Comparison of ENCODE assay signal across 12 cellular contexts in the genomic region with DNA sequence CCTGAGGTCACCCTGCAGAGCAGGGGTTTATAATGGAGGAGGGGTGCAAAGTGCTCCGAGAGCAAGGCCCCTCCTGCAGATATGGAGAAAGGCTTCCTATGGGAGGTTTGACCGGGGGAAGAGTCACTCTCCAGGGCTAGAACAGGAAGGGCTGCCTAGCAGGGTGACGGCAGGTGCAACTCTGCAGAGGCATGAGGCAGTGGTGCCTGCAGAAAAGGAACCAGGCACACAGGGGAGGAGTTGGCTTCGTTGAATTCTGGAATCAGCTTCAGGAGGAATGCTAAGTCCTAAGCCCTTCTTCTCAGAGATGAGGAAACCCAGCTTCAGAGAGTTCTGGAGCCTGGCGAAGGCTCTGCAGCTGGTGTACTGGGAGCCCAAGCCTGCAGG. TPM values are rescaled to one million over a fixed set of nuclear protein-coding genes. Genes with fewer than 3 reads are reported as not detected.
DNase-seq lines count a peak whose midpoint lies in the region; ATAC-seq and TF ChIP-seq lines count a peak whose summit lies in the region.
"Had no signal": no experiment of that assay in that cellular context is flagged by ENCODE, and none has a peak within 500 bp of the region (broad histone marks: within the 10 kb centered on the region; RNA-seq: fewer than 3 reads in every experiment).

No MANE protein-coding gene starts in this region.

- H3K36me3 ChIP-seq in neural progenitor cell (no peaks in the 10 kb centered on the region), aorta (ENCODE audit: control insufficient read depth in 1 of 2, insufficient read depth in 2 of 2, low read length in 1 of 2) (no peaks in the 10 kb centered on the region)

- ATAC-seq in Right ventricle myocardium superior (ENCODE audit: poor library complexity) (peak; percentile 36), Right ventricle myocardium inferior (no peak), aorta (ENCODE audit: low FRiP score) (peak; percentile 17)
- ATAC-seq: CD8-positive, alpha-beta T cell had no signal

- H2AFZ ChIP-seq in neural progenitor cell (replicated peaks): peak overlapping the region; percentile 40

- H3F3A ChIP-seq in neural progenitor cell (ENCODE audit: low read depth): no peaks in the 10 kb centered on the region

- peak overlapping the region; percentile 53 to 94 (median 87) for H3K27ac Mint-ChIP-seq in brain
- peak overlapping the region; percentile 54 for H3K27ac Mint-ChIP-seq in neural progenitor cell
- H3K27ac Mint-ChIP-seq: CD8-positive, alpha-beta T cell had no signal

- peaks cover 0 to 2% (median 0%) of the 10 kb centered on the region in 5 experiments for H3K9me3 Mint-ChIP-seq in brain
- H3K9me3 Mint-ChIP-seq in neural progenitor cell: no peaks in the 10 kb centered on the region
- H3K9me3 Mint-ChIP-seq: CD8-positive, alpha-beta T cell had no signal

- H3K36me3 Mint-ChIP-seq in brain (no peaks in the 10 kb centered on the region), neural progenitor cell (no peaks in the 10 kb centered on the region)
- H3K36me3 Mint-ChIP-seq: CD8-positive, alpha-beta T cell had no signal

- no peak overlapping the region for H3K4me2 ChIP-seq in neural progenitor cell

- peaks cover 27% of the 10 kb centered on the region for H3K4me1 Mint-ChIP-seq in brain
- H3K4me1 Mint-ChIP-seq in neural progenitor cell: peaks cover 19% of the 10 kb centered on the region

- no peak for TF ChIP-seq CTCF in brain (conservative IDR thresholded peaks at IDR 0.05)
- no peak for TF ChIP-seq CTCF in neural progenitor cell (IDR thresholded peaks at IDR 0.05)

- H3K4me1 ChIP-seq in neural progenitor cell: peaks cover 13% of the 10 kb centered on the region
- H3K4me1 ChIP-seq in aorta (ENCODE audit: control insufficient read depth in 1 of 2, insufficient read depth in 2 of 2, low read length in 2 of 2): no peaks in the 10 kb centered on the region

- no peak overlapping the region for H3K27ac ChIP-seq in neural progenitor cell
- H3K27ac ChIP-seq in aorta (ENCODE audit: low read depth in 1 of 2, low read length in 2 of 2): peak overlapping the region in 1 of 2 donors; percentile 92

- H3K4me3 Mint-ChIP-seq in brain: peak overlapping the region in 1 of 5 experiments; percentile 22
- H3K4me3 Mint-ChIP-seq in neural progenitor cell: no peak overlapping the region
- H3K4me3 Mint-ChIP-seq: CD8-positive, alpha-beta T cell; nephron had no signal

- no peak for DNase-seq in Right ventricle myocardium superior
- DNase-seq in Right ventricle myocardium inferior (ENCODE audit: missing footprints): no peak
- DNase-seq in neural progenitor cell (ENCODE audit: low spot score): no peak
- DNase-seq in aorta: no peak
- DNase-seq in NCI-H2227 (lab: John Stamatoyannopoulos, UW; ENCODE audit: unreplicated experiment): no peak
- no peak for DNase-seq in UCSD-AML1 (lab: John Stamatoyannopoulos, UW; ENCODE audit: unreplicated experiment)
- no peak for DNase-seq in activated T-cell treated with anti-CD3 and anti-CD28 coated beads, Interleukin-2, amount 50 U/mL, for 1 hour
- DNase-seq: activated gamma-delta T cell; effector CD8-positive, alpha-beta T cell had no signal

- 37 to 38% methylated on average over 5 of the region's 5 CpGs for WGBS in aorta, 2 donors

- intact Hi-C loops in Right ventricle myocardium superior (cut with DNase I) (no loop called here), Right ventricle myocardium inferior (cut with DNase I) (no loop called here), aorta (cut with DNase I) (loop anchor here (1.0 to 10.0 kb wide), 2 partner anchors 120 to 160 kb away; a partner anchor contains a TSS)

- H4K20me1 ChIP-seq in neural progenitor cell (ENCODE audit: low read depth): no peaks in the 10 kb centered on the region

- H3K27me3 Mint-ChIP-seq in brain (peaks cover 9% of the 10 kb centered on the region), neural progenitor cell (ENCODE audit: insufficient read depth, low read depth) (peaks cover 8% of the 10 kb centered on the region)

- no peaks in the 10 kb centered on the region for H3K9me3 ChIP-seq in neural progenitor cell (ENCODE audit: low read depth)
- no peaks in the 10 kb centered on the region for H3K9me3 ChIP-seq in aorta (ENCODE audit: control insufficient read depth, low read length)

- H3K4me3 ChIP-seq in neural progenitor cell: no peak overlapping the region
- no peak overlapping the region for H3K4me3 ChIP-seq in aorta (ENCODE audit: low read length in 2 of 2)

- no peak overlapping the region for H3K9ac ChIP-seq in neural progenitor cell

- H3K27me3 ChIP-seq in neural progenitor cell (no peaks in the 10 kb centered on the region), aorta (ENCODE audit: control insufficient read depth in 1 of 2, insufficient read depth in 2 of 2, low read length in 1 of 2) (no peaks in the 10 kb centered on the region)

- no peaks in the 10 kb centered on the region for H3K79me2 ChIP-seq in neural progenitor cell (ENCODE audit: low read depth)

RNA-seq across cellular contexts. Expression of a gene that starts 17.5 kb away (rescaled TPM):
- total RNA-seq in Right ventricle myocardium superior (34.3 TPM), Right ventricle myocardium inferior (41.9 TPM), neural progenitor cell (ENCODE audit: low replicate concordance) (3.7 and 8.0 TPM in 2 replicates), aorta (10 to 100 TPM; 21.4 to 28.1 TPM)
- polyA plus RNA-seq in brain (ENCODE audit: insufficient read depth, low read depth, low replicate concordance) (85.6 TPM), aorta (10 to 100 TPM; 22.4 to 39.9 TPM)

Comparison
In these comparisons a context has a peak if more than half of its experiments do, and no peak if none do; other contexts are left out.
1. intact Hi-C loops: an anchor here in aorta (1.0 to 10.0 kb wide); none called in Right ventricle myocardium superior and Right ventricle myocardium inferior.